In genomic region chr9:27117489-27118135, GRCh38 we compare ENCODE assay signal across 12 cellular contexts. TPM values are rescaled to one million over a fixed set of nuclear protein-coding genes. Genes with fewer than 3 reads are reported as not detected.
DNase-seq lines count a peak whose midpoint lies in the region; ATAC-seq and TF ChIP-seq lines count a peak whose summit lies in the region.
"Had no signal": no experiment of that assay in that cellular context is flagged by ENCODE, and none has a peak within 500 bp of the region (broad histone marks: within the 10 kb centered on the region; RNA-seq: fewer than 3 reads in every experiment).

No MANE protein-coding gene starts in this region.

- H3K4me1 Mint-ChIP-seq in HFFc6 (ENCODE audit: low read depth) = peaks cover 62% of the 10 kb centered on the region

- no peaks in the 10 kb centered on the region; the same call in 1 of the 2 replicates for H3K27me3 Mint-ChIP-seq in HFFc6 (ENCODE audit: insufficient read depth)

- H3K4me3 ChIP-seq in RWPE2 (ENCODE audit: severe bottlenecking) (no peak overlapping the region), heart left ventricle (no peak overlapping the region), gastrocnemius medialis (no peak overlapping the region)

- H3K9me3 ChIP-seq in RWPE2 (ENCODE audit: severe bottlenecking) (no peaks in the 10 kb centered on the region), heart left ventricle (no peaks in the 10 kb centered on the region), gastrocnemius medialis (no peaks in the 10 kb centered on the region)

- peak overlapping the region; percentile 57; the same call in 1 of the 2 replicates for H3K4me3 Mint-ChIP-seq in HFFc6
- H3K4me3 Mint-ChIP-seq: activated naive CD8-positive, alpha-beta T cell had no signal

- TF ChIP-seq CTCF in HFFc6 (IDR thresholded peaks at IDR 0.05) = no peak
- no peak for TF ChIP-seq CTCF in RWPE2 (IDR thresholded peaks at IDR 0.05; ENCODE audit: poor library complexity, severe bottlenecking)
- no peak for TF ChIP-seq CTCF in heart left ventricle (IDR thresholded peaks at IDR 0.05)
- no peak for TF ChIP-seq CTCF in gastrocnemius medialis (IDR thresholded peaks at IDR 0.05 in 4 of 5, conservative IDR thresholded peaks at IDR 0.05 in 1 of 5)

- no peaks in the 10 kb centered on the region; the same call in 1 of the 2 replicates for H3K36me3 Mint-ChIP-seq in HFFc6 (ENCODE audit: low read depth)
- H3K36me3 Mint-ChIP-seq: activated naive CD8-positive, alpha-beta T cell had no signal

- ATAC-seq in RWPE2 (ENCODE audit: low read depth) = peak; percentile 97
- ATAC-seq in heart left ventricle = peak; percentile 90 to 97 (median 96)
- ATAC-seq in gastrocnemius medialis = peak; percentile 74 to 80
- ATAC-seq in HG02610 (IDR thresholded peaks at IDR 0.05; ENCODE audit: unreplicated experiment) = no peak

- no peak for DNase-seq in HFFc6
- DNase-seq in RWPE2 (ENCODE audit: low spot score) = peak; percentile 73
- peak; percentile 74 to 90 (median 79) for DNase-seq in heart left ventricle
- DNase-seq in gastrocnemius medialis = peak; percentile 35 to 61
- no peak for DNase-seq in D341Med (ENCODE audit: low spot score)
- DNase-seq in OCI-M2 (lab: John Stamatoyannopoulos, UW; ENCODE audit: unreplicated experiment) = no peak
- no peak for DNase-seq in DMS79 treated with DMSO at 0.1 percent for 48 hours (lab: John Stamatoyannopoulos, UW)
- DNase-seq: GOT3; Kasumi-1; stimulated activated CD4-positive, alpha-beta T cell treated with anti-CD3 and anti-CD28 coated beads, Interleukin-4, amount 100 ng/mL, for 24 hours had no signal

- H3K27ac ChIP-seq in RWPE2 (ENCODE audit: poor library complexity, severe bottlenecking) (peak overlapping the region; percentile 74), heart left ventricle (peak overlapping the region; percentile 44 to 85 (median 68)), gastrocnemius medialis (peak overlapping the region; percentile 5 to 74 (median 70))

- in situ Hi-C loops in gastrocnemius medialis (cut with MboI; ENCODE audit: low sequenced_read_pairs in 4 of 4) = no loop called here

- 46 to 51% (median 49%) methylated on average over 10 of the region's 10 CpGs for whole genome bisulfite sequencing in heart left ventricle, 4 donors

- H3K4me1 ChIP-seq in RWPE2 (ENCODE audit: insufficient read depth, poor library complexity, severe bottlenecking) (peaks cover 20% of the 10 kb centered on the region), heart left ventricle (peaks cover 0 to 49% (median 19%) of the 10 kb centered on the region in 12 donors), gastrocnemius medialis (peaks cover 7 to 9% of the 10 kb centered on the region in 2 donors)

- intact Hi-C loops in heart left ventricle (cut with DNase I) = loop anchor here in 3 of 10 donors (2.0 to 5.0 kb wide), 3 partner anchors 65 to 80 kb away; no protein-coding TSS in a partner anchor
- intact Hi-C loops in gastrocnemius medialis (cut with DNase I; ENCODE audit: low total_unique reads) = loop anchor here (10.0 kb wide), 1 partner anchor 77 kb away; no protein-coding TSS in a partner anchor

- TF ChIP-seq POLR2A in heart left ventricle (IDR thresholded peaks at IDR 0.05) (no peak), gastrocnemius medialis (IDR thresholded peaks at IDR 0.05) (no peak)

- no peaks in the 10 kb centered on the region for H3K36me3 ChIP-seq in RWPE2 (ENCODE audit: low read depth)
- no peaks in the 10 kb centered on the region for H3K36me3 ChIP-seq in heart left ventricle
- no peaks in the 10 kb centered on the region for H3K36me3 ChIP-seq in gastrocnemius medialis

- H3K27me3 ChIP-seq in RWPE2 (ENCODE audit: insufficient read depth, poor library complexity, severe bottlenecking) (no peaks in the 10 kb centered on the region), heart left ventricle (no peaks in the 10 kb centered on the region), gastrocnemius medialis (no peaks in the 10 kb centered on the region)

- H3K27ac Mint-ChIP-seq in HFFc6 = peak overlapping the region; percentile 93; the same call in 1 of the 2 replicates
- H3K27ac Mint-ChIP-seq: activated naive CD8-positive, alpha-beta T cell had no signal

- no peaks in the 10 kb centered on the region; the same call in none of the 2 replicates for H3K9me3 Mint-ChIP-seq in HFFc6

RNA-seq across cellular contexts. Expression of gene TEK, which starts 8.6 kb away (rescaled TPM):
- total RNA-seq in HFFc6 (2021; fragmentation: NEBNext Ultra II Directional; extraction: Animal tissue kit (Norgen Biotek cat#: 25700)) = 1 to 10 TPM; 2.0 to 10.0 (median 8.5) TPM
- total RNA-seq in heart left ventricle (10 to 100 TPM; 11.9 to 36.5 (median 19.2) TPM), gastrocnemius medialis (1 to 10 TPM; 8.1 to 9.0 (median 8.4) TPM)
- polyA plus RNA-seq in heart left ventricle = 10 to 100 TPM in 1 of 2 donors, 1 to 10 TPM in 1; 6.4 to 17.7 TPM

Comparison
In these comparisons a context has a peak if more than half of its experiments do, and no peak if none do; other contexts are left out.
1. DNase-seq: peak in RWPE2 (single experiment), heart left ventricle (5 of 5) and gastrocnemius medialis (2 of 2); none in HFFc6 (single experiment), D341Med (single experiment), OCI-M2 (single experiment) and DMS79 treated with DMSO at 0.1 percent for 48 hours (single experiment).
2. Peak in every context shown above with its lines, with median percentiles within 50 percentile points of each other: H3K27ac ChIP-seq.